36 cellular contexts compared by ENCODE assay signal in genomic region chr9:70778568-70778967, GRCh38.
"Had no signal": no experiment of that assay in that cellular context is flagged by ENCODE, and none has a peak within 500 bp of the region (broad histone marks: within the 10 kb centered on the region; RNA-seq: fewer than 3 reads in every experiment).

No MANE protein-coding gene starts in this region.

- H3K27ac Mint-ChIP-seq: activated B cell treated with CpG ODN at 0.5 μM for 24 hours; activated CD4-positive, alpha-beta memory T cell treated with anti-CD3 and anti-CD28 coated beads for 36 hours; activated CD4-positive, alpha-beta T cell treated with anti-CD3 and anti-CD28 coated beads, Interleukin-2, amount 10 ng/mL, durations not matched to agents 24 days and 14 days; activated CD8-positive, alpha-beta T cell treated with anti-CD3 and anti-CD28 coated beads for 36 hours; activated naive CD4-positive, alpha-beta T cell treated with anti-CD3 and anti-CD28 coated beads for 36 hours; activated naive CD4-positive, alpha-beta T cell treated with anti-CD3 and anti-CD28 coated beads, Interleukin-2, amount 50 U/mL, for 72 hours; activated naive CD8-positive, alpha-beta T cell treated with anti-CD3 and anti-CD28 coated beads for 36 hours; activated T-cell treated with anti-CD3 and anti-CD28 coated beads, Interleukin-2, amount 50 U/mL, for 72 hours; activated T-helper 1 cell treated with anti-CD3 and anti-CD28 coated beads, Interleukin-12 subunit alpha, Interleukin-12 subunit beta, Interleukin-2, Interleukin-4 antibody, amounts not matched to agents 30 ng/mL and 10 ng/mL and 1 ng/mL, durations not matched to agents 14 hours and 24 hours and 36 hours; activated T-helper 17 cell treated with anti-CD3 and anti-CD28 coated beads, Interleukin-2, amount 50 U/mL, for 72 hours; T-helper 1 cell treated with Interleukin-12 subunit alpha and Interleukin-12 subunit beta and Interleukin-4 antibody, amounts not matched to agents 30 μg/mL and 1 μg/mL, for 36 hours; T-helper 2 cell treated with Interferon-gamma antibody and Interleukin-4, amounts not matched to agents 5 μg/mL and 100 μg/mL, for 36 hours had no signal

- ATAC-seq: activated CD8-positive, alpha-beta T cell treated with anti-CD3 and anti-CD28 coated beads for 36 hours; activated naive CD4-positive, alpha-beta T cell treated with anti-CD3 and anti-CD28 coated beads, Interleukin-2, amount 50 U/mL, for 72 hours; activated T-cell treated with anti-CD3 and anti-CD28 coated beads, Interleukin-2, amount 50 U/mL, for 4 hours; activated T-cell treated with anti-CD3 and anti-CD28 coated beads, Interleukin-2, amount 50 U/mL, for 72 hours; activated T-helper 17 cell treated with anti-CD3 and anti-CD28 coated beads, Interleukin-2, amount 50 U/mL, for 72 hours; body of pancreas had no signal

- H3K4me1 Mint-ChIP-seq: activated B cell treated with CpG ODN at 0.5 μM for 24 hours; activated CD4-positive, alpha-beta T cell treated with anti-CD3 and anti-CD28 coated beads, Interleukin-2, amount 10 ng/mL, durations not matched to agents 24 days and 14 days; activated naive CD8-positive, alpha-beta T cell treated with anti-CD3 and anti-CD28 coated beads for 36 hours; activated T-helper 17 cell treated with anti-CD3 and anti-CD28 coated beads, Interleukin-2, amount 50 U/mL, for 72 hours had no signal

- H3K36me3 Mint-ChIP-seq: activated CD4-positive, alpha-beta memory T cell treated with anti-CD3 and anti-CD28 coated beads for 36 hours; activated naive CD4-positive, alpha-beta T cell treated with anti-CD3 and anti-CD28 coated beads, Interleukin-2, amount 50 U/mL, for 72 hours; activated naive CD8-positive, alpha-beta T cell treated with anti-CD3 and anti-CD28 coated beads for 36 hours had no signal

- H3K27ac ChIP-seq: adrenal gland, body of pancreas, brain microvascular endothelial cell, breast epithelium, VCaP had no signal

- H3K36me3 ChIP-seq: adrenal gland, brain microvascular endothelial cell, breast epithelium had no signal

- H3K4me3 Mint-ChIP-seq: activated B cell treated with CpG ODN at 0.5 μM for 24 hours; activated CD4-positive, alpha-beta memory T cell treated with anti-CD3 and anti-CD28 coated beads for 36 hours; activated CD4-positive, alpha-beta T cell treated with anti-CD3 and anti-CD28 coated beads, Interleukin-2, amount 10 ng/mL, durations not matched to agents 24 days and 14 days; activated CD8-positive, alpha-beta T cell treated with anti-CD3 and anti-CD28 coated beads for 36 hours; activated naive CD4-positive, alpha-beta T cell treated with anti-CD3 and anti-CD28 coated beads for 36 hours; activated naive CD8-positive, alpha-beta T cell treated with anti-CD3 and anti-CD28 coated beads for 36 hours; activated T-cell treated with anti-CD3 and anti-CD28 coated beads, Interleukin-2, amount 50 U/mL, for 4 hours; activated T-cell treated with anti-CD3 and anti-CD28 coated beads, Interleukin-2, amount 50 U/mL, for 72 hours; activated T-helper 1 cell treated with anti-CD3 and anti-CD28 coated beads, Interleukin-12 subunit alpha, Interleukin-12 subunit beta, Interleukin-2, Interleukin-4 antibody, amounts not matched to agents 30 ng/mL and 10 ng/mL and 1 ng/mL, durations not matched to agents 14 hours and 24 hours and 36 hours; activated T-helper 17 cell treated with anti-CD3 and anti-CD28 coated beads, Interleukin-2, amount 50 U/mL, for 72 hours; T-helper 1 cell treated with Interleukin-12 subunit alpha and Interleukin-12 subunit beta and Interleukin-4 antibody, amounts not matched to agents 30 μg/mL and 1 μg/mL, for 36 hours; T-helper 2 cell treated with Interferon-gamma antibody and Interleukin-4, amounts not matched to agents 5 μg/mL and 100 μg/mL, for 36 hours had no signal

- DNase-seq: activated B cell treated with CpG ODN at 0.5 μM for 24 hours; activated CD4-positive, alpha-beta memory T cell treated with anti-CD3 and anti-CD28 coated beads for 36 hours; activated CD4-positive, alpha-beta T cell treated with anti-CD3 and anti-CD28 coated beads for 4 hours; activated CD4-positive, alpha-beta T cell treated with anti-CD3 and anti-CD28 coated beads, Interleukin-2, amount 10 ng/mL, durations not matched to agents 24 days and 14 days; activated CD4-positive, alpha-beta T cell treated with anti-CD3 and anti-CD28 coated beads, Interleukin-2, amount 50 U/mL, for 1 hour; activated CD4-positive, alpha-beta T cell treated with anti-CD3 and anti-CD28 coated beads, Interleukin-2, amount 50 U/mL, for 4 hours; activated CD4-positive, CD25-positive, alpha-beta regulatory T cell treated with anti-CD3 and anti-CD28 coated beads, Interleukin-2, amount 50 U/mL, for 72 hours; activated CD8-positive, alpha-beta memory T cell treated with anti-CD3 and anti-CD28 coated beads, Interleukin-2, amount 50 U/mL, for 4 hours; activated CD8-positive, alpha-beta T cell treated with anti-CD3 and anti-CD28 coated beads for 36 hours; activated effector memory CD4-positive, alpha-beta T cell treated with anti-CD3 and anti-CD28 coated beads, Interleukin-2, amount 50 U/mL, for 16 hours; activated gamma-delta T cell treated with Interleukin-2 at 50 U/mL for 16 hours; activated naive CD4-positive, alpha-beta T cell; activated naive CD4-positive, alpha-beta T cell treated with anti-CD3 and anti-CD28 coated beads for 36 hours; activated naive CD4-positive, alpha-beta T cell treated with anti-CD3 and anti-CD28 coated beads, Interleukin-2, amount 50 U/mL, for 16 hours; activated naive CD8-positive, alpha-beta T cell treated with anti-CD3 and anti-CD28 coated beads for 36 hours; activated T-cell treated with anti-CD3 and anti-CD28 coated beads for 4 hours; activated T-cell treated with anti-CD3 and anti-CD28 coated beads, Interleukin-2, amount 50 U/mL, for 1 hour; activated T-cell treated with anti-CD3 and anti-CD28 coated beads, Interleukin-2, amount 50 U/mL, for 4 hours; activated T-cell treated with anti-CD3 and anti-CD28 coated beads, Interleukin-2, amount 50 U/mL, for 72 hours; adrenal gland; amniotic stem cell; aorta; body of pancreas; brain microvascular endothelial cell; central memory CD4-positive, alpha-beta T cell; T-helper 2 cell; T-helper 9 cell had no signal

- H3K9me3 Mint-ChIP-seq: activated B cell treated with CpG ODN at 0.5 μM for 24 hours; activated CD4-positive, alpha-beta memory T cell treated with anti-CD3 and anti-CD28 coated beads for 36 hours; activated CD4-positive, alpha-beta T cell treated with anti-CD3 and anti-CD28 coated beads, Interleukin-2, amount 10 ng/mL, durations not matched to agents 24 days and 14 days; activated naive CD4-positive, alpha-beta T cell treated with anti-CD3 and anti-CD28 coated beads for 36 hours; activated naive CD4-positive, alpha-beta T cell treated with anti-CD3 and anti-CD28 coated beads, Interleukin-2, amount 50 U/mL, for 72 hours; activated naive CD8-positive, alpha-beta T cell treated with anti-CD3 and anti-CD28 coated beads for 36 hours; activated T-cell treated with anti-CD3 and anti-CD28 coated beads, Interleukin-2, amount 50 U/mL, for 4 hours; activated T-cell treated with anti-CD3 and anti-CD28 coated beads, Interleukin-2, amount 50 U/mL, for 72 hours; activated T-helper 1 cell treated with anti-CD3 and anti-CD28 coated beads, Interleukin-12 subunit alpha, Interleukin-12 subunit beta, Interleukin-2, Interleukin-4 antibody, amounts not matched to agents 30 ng/mL and 10 ng/mL and 1 ng/mL, durations not matched to agents 14 hours and 24 hours and 36 hours; activated T-helper 17 cell treated with anti-CD3 and anti-CD28 coated beads, Interleukin-2, amount 50 U/mL, for 72 hours; T-helper 1 cell treated with Interleukin-12 subunit alpha and Interleukin-12 subunit beta and Interleukin-4 antibody, amounts not matched to agents 30 μg/mL and 1 μg/mL, for 36 hours; T-helper 2 cell treated with Interferon-gamma antibody and Interleukin-4, amounts not matched to agents 5 μg/mL and 100 μg/mL, for 36 hours had no signal

- H3K4me1 ChIP-seq: adrenal gland, body of pancreas, breast epithelium had no signal

- H3K9me3 ChIP-seq: adrenal gland, body of pancreas, breast epithelium had no signal

- H3K27me3 ChIP-seq: adrenal gland, body of pancreas, brain microvascular endothelial cell, breast epithelium had no signal

- FAIRE-seq: astrocyte, TTC549 had no signal

- H3K4me3 ChIP-seq: adrenal gland, body of pancreas, breast epithelium had no signal

- H3K27me3 Mint-ChIP-seq: activated B cell treated with CpG ODN at 0.5 μM for 24 hours; activated CD4-positive, alpha-beta memory T cell treated with anti-CD3 and anti-CD28 coated beads for 36 hours; activated CD4-positive, alpha-beta T cell treated with anti-CD3 and anti-CD28 coated beads, Interleukin-2, amount 10 ng/mL, durations not matched to agents 24 days and 14 days had no signal
